Comparison of ENCODE assay signal across 15 cellular contexts in genomic region chr4:8136529-8136928, GRCh38. TPM values are rescaled to one million over a fixed set of nuclear protein-coding genes. Genes with fewer than 3 reads are reported as not detected.
DNase-seq lines count a peak whose midpoint lies in the region; ATAC-seq, FAIRE-seq and TF ChIP-seq lines count a peak whose summit lies in the region.
"Had no signal": no experiment of that assay in that cellular context is flagged by ENCODE, and none has a peak within 500 bp of the region (broad histone marks: within the 10 kb centered on the region; RNA-seq: fewer than 3 reads in every experiment).

No MANE protein-coding gene starts in this region.

- no peaks in the 10 kb centered on the region for H3K23me2 ChIP-seq in H1 (ENCODE audit: low read depth, low read length)

- no peak overlapping the region for H3K9ac ChIP-seq in H1 (replicated peaks in 1 of 4; ENCODE audit: extremely low read depth in 1 of 4, low read depth in 3 of 4, low read length in 3 of 4)
- H3K9ac ChIP-seq: BLaER1 treated with 17β-estradiol and CSF1 and Interleukin-3, amounts not matched to agents 10 nM and 100 nM; GM23248 had no signal

- H3K4me2 ChIP-seq in H1 (ENCODE audit: insufficient read depth in 1 of 2, low read depth in 2 of 2, low read length in 2 of 2): no peak overlapping the region

- no peaks in the 10 kb centered on the region; a peak in 1 of 4 replicates for H3K9me3 ChIP-seq in H1 (ENCODE audit: insufficient read depth in 2 of 2, low read depth in 1 of 2, low read length in 1 of 2)

- no peak for TF ChIP-seq RAD21 in H1 (IDR thresholded peaks at IDR 0.05 in 1 of 2, conservative IDR thresholded peaks at IDR 0.05 in 1 of 2; ENCODE audit: low read depth in 2 of 2, low read length in 2 of 2)

- no peak for TF ChIP-seq EP300 in H1 (IDR thresholded peaks at IDR 0.05; ENCODE audit: borderline replicate concordance in 1 of 2, low read depth in 2 of 2, low read length in 2 of 2)

- no peak overlapping the region for H4K91ac ChIP-seq in H1 (replicated peaks; ENCODE audit: insufficient read length, low read length)

- no peaks in the 10 kb centered on the region for H3K79me2 ChIP-seq in H1 (ENCODE audit: control insufficient read depth in 1 of 2, insufficient read depth in 2 of 2, low read length in 2 of 2)

- H2BK5ac ChIP-seq in H1 (ENCODE audit: low read depth, low read length): no peak overlapping the region

- FAIRE-seq in HTR-8/SVneo (lab: Jason Lieb, UNC) (peak; percentile 68), H1 (lab: Jason Lieb, UNC) (no peak), urothelium cell line (lab: Jason Lieb, UNC) (peak; percentile 5)
- FAIRE-seq: GM12878, HepG2 had no signal

- no peaks in the 10 kb centered on the region for H3K36me3 ChIP-seq in H1 (ENCODE audit: control insufficient read depth in 2 of 4, insufficient read depth in 4 of 4, low read length in 3 of 4)
- H3K36me3 ChIP-seq: BLaER1 treated with 17β-estradiol and CSF1 and Interleukin-3, amounts not matched to agents 10 nM and 100 nM had no signal

- no peak overlapping the region for H2BK15ac ChIP-seq in H1 (ENCODE audit: low read length)

- H2BK120ac ChIP-seq in H1 (replicated peaks; ENCODE audit: low read depth, low read length): no peak overlapping the region

- WGBS in H1 (ENCODE audit: extremely low coverage in 1 of 2, insufficient coverage in 1 of 2, insufficient read length in 1 of 2, insufficient replicate concordance in 2 of 2, low coverage in 1 of 2, low lambda C conversion rate in 2 of 2, missing lambda C conversion rate in 1 of 2), 2 experiments: 89% methylated on average over 12 of the region's 12 CpGs; no CpG with 5 or more reads in 1 of the 2 experiments

- no peaks in the 10 kb centered on the region for H3K79me1 ChIP-seq in H1 (ENCODE audit: low read depth, low read length)

- ATAC-seq in GM21717 (IDR thresholded peaks at IDR 0.05; ENCODE audit: unreplicated experiment): no peak
- ATAC-seq: CD8-positive, alpha-beta T cell; GM12878; HepG2 had no signal

- H4K5ac ChIP-seq in H1 (ENCODE audit: insufficient read length, low read depth, low read length): no peak overlapping the region

- H3K4me1 ChIP-seq in H1 (replicated peaks in 1 of 4; ENCODE audit: control insufficient read depth in 3 of 4, insufficient read depth in 4 of 4, low read length in 3 of 4): peaks cover 2 to 14% (median 10%) of the 10 kb centered on the region in 4 experiments

- POLR2A ChIA-PET in H1 (lab: Charles Lee; ENCODE audit: partially characterized antibody): no interaction called here

- H2AFZ ChIP-seq in H1 (ENCODE audit: low read length): no peak overlapping the region
- H2AFZ ChIP-seq: GM23248 had no signal

- peak; percentile 40 for DNase-seq in Daoy (ENCODE audit: low read depth)
- DNase-seq in HTR-8/SVneo (ENCODE audit: insufficient read length, low spot score): no peak
- no peak for DNase-seq in H1 (ENCODE audit: low read depth in 1 of 2, low spot score in 2 of 2)
- DNase-seq in urothelium cell line (ENCODE audit: low spot score): no peak
- no peak for DNase-seq in NCI-H526 (lab: John Stamatoyannopoulos, UW)
- DNase-seq: Calu3; CD8-positive, alpha-beta T cell; DMS79 treated with DMSO at 0.1 percent for 48 hours; EL; GM23248; H7 had no signal

- no peak overlapping the region for H3K4ac ChIP-seq in H1 (replicated peaks; ENCODE audit: insufficient read length, low read depth, low read length)

- TF ChIP-seq POLR2A in H1 (IDR thresholded peaks at IDR 0.05; ENCODE audit: control extremely low read depth in 1 of 2, low read depth in 2 of 2, low read length in 2 of 2): no peak

- no peaks in the 10 kb centered on the region; a peak in 1 of 7 replicates for H3K27me3 ChIP-seq in H1 (replicated peaks in 1 of 4; ENCODE audit: control insufficient read depth in 3 of 4, extremely low read depth in 1 of 4, insufficient read depth in 3 of 4, low read length in 3 of 4)

- no peak overlapping the region for H3K56ac ChIP-seq in H1 (replicated peaks; ENCODE audit: insufficient read length, low read depth, low read length)

- H3K14ac ChIP-seq in H1 (ENCODE audit: insufficient read length): no peak overlapping the region

- CTCF ChIA-PET in H1 (lab: Charles Lee; ENCODE audit: partially characterized antibody): no interaction called here

- no peak overlapping the region for H3K18ac ChIP-seq in H1 (ENCODE audit: extremely low read depth, low read length)

- H3K27ac ChIP-seq in H1 (ENCODE audit: low read depth, low read length): no peak overlapping the region
- H3K27ac ChIP-seq: BLaER1 treated with 17β-estradiol and CSF1 and Interleukin-3, amounts not matched to agents 10 nM and 100 nM; GM23248 had no signal

- H2BK20ac ChIP-seq in H1 (ENCODE audit: low read length): no peak overlapping the region

- TF ChIP-seq CTCF in H1 (IDR thresholded peaks at IDR 0.05; ENCODE audit: control extremely low read depth in 1 of 3, insufficient read depth in 1 of 3, low read depth in 1 of 3, low read length in 3 of 3): no peak

- peak overlapping the region; percentile 72; the same call in 1 of the 2 replicates for H4K8ac ChIP-seq in H1 (ENCODE audit: extremely low read depth, insufficient read depth, low read length)

- H2BK12ac ChIP-seq in H1 (ENCODE audit: low read depth, low read length): peak overlapping the region; percentile 87; the same call in 1 of the 2 replicates

- no peak overlapping the region for H2AK5ac ChIP-seq in H1 (ENCODE audit: low read depth, low read length)

- no peak overlapping the region for H3K4me3 ChIP-seq in H1 (ENCODE audit: extremely low read depth in 1 of 4, insufficient read depth in 2 of 4, low read depth in 3 of 4, low read length in 4 of 4)
- H3K4me3 ChIP-seq: BLaER1 treated with 17β-estradiol and CSF1 and Interleukin-3, amounts not matched to agents 10 nM and 100 nM; GM12878; GM23248 had no signal

- H4K20me1 ChIP-seq in H1 (replicated peaks in 1 of 2; ENCODE audit: control insufficient read depth in 1 of 2, insufficient read depth in 2 of 2, low read length in 2 of 2): no peaks in the 10 kb centered on the region

- H3K23ac ChIP-seq in H1 (ENCODE audit: insufficient read length): no peak overlapping the region

TF ChIP-seq in H1, 55 proteins besides CTCF, POLR2A, EP300 and RAD21:
- no peak for TF ChIP-seq SIRT6 (IDR thresholded peaks at IDR 0.05; ENCODE audit: low read length)
- TF ChIP-seq ZNF274 (IDR thresholded peaks at IDR 0.05; ENCODE audit: borderline replicate concordance, extremely low read depth, low read length): no peak
- no peak for TF ChIP-seq MAFK (IDR thresholded peaks at IDR 0.05; ENCODE audit: low read depth, low read length)
- TF ChIP-seq SUZ12 (IDR thresholded peaks at IDR 0.05; ENCODE audit: low read length): no peak
- no peak for TF ChIP-seq EZH2 (IDR thresholded peaks at IDR 0.05; ENCODE audit: low read depth, low read length, severe bottlenecking)
- no peak for TF ChIP-seq MAX (IDR thresholded peaks at IDR 0.05)
- TF ChIP-seq CHD1 (IDR thresholded peaks at IDR 0.05; ENCODE audit: low read depth, low read length): no peak

RNA-seq across cellular contexts. Expression of gene ABLIM2, which starts 22.1 kb away (rescaled TPM):
- 0.21 and 0.23 TPM in 2 replicates for total RNA-seq in Daoy (2014; rRNA removed; shearing (Covaris generic))
- total RNA-seq in H1 (2021; fragmentation: NEBNext Ultra II Directional; extraction: Animal tissue kit (Norgen Biotek cat#: 25700)): 2.8 and 3.0 TPM in 2 replicates
- 3.0 TPM in 2 replicates for polyA plus RNA-seq in H1 (2011; rRNA removed)
- polyA plus RNA-seq in H1 (2011; cell fraction: cytosol; rRNA removed): 3.6 TPM
- polyA plus RNA-seq in H1 (2011; cell fraction: nucleus; rRNA removed): 5.9 TPM
- polyA plus RNA-seq in H1 (2012, experiment 1 of 2): 2.9 to 4.0 TPM (median 3.3 TPM) in 4 replicates
- polyA plus RNA-seq in H1 (2012, experiment 2 of 2): 2.2 TPM
- polyA plus RNA-seq in H1 (2013, experiment 1 of 2): 0.95 TPM
- polyA plus RNA-seq in H1 (2013, experiment 2 of 2): 1.2 TPM
- polyA minus RNA-seq in H1 (2011; rRNA and poly(A)+ RNA removed): 2.7 and 4.9 TPM in 2 replicates
- polyA minus RNA-seq in H1 (2011; cell fraction: cytosol; rRNA and poly(A)+ RNA removed): 1.2 TPM
- polyA minus RNA-seq in H1 (2011; cell fraction: nucleus; rRNA and poly(A)+ RNA removed): 9.1 TPM
- total RNA-seq: GM23248 had no signal
- polyA plus RNA-seq: GM23248 had no signal
